28 cellular contexts compared by ENCODE assay signal in the genomic region with DNA sequence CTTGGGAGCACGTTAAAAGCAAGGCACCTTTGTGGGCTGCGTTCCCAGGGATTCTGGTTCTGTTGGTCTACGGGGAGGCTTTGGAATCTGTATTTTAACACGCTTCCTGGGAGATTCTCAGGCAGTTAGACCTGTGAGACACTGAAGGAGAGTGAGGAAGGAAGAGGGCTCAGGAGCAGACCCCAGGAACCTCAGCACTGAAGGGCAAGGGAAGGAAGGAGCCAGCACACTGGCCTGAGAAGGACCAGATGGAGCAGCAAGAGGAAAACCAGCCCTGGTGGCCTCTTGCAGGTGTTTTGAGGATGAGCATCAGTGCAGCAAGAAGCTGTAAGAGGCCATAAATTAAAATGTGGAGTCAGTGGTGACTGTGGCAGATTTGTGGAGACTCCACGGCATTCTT.
"Had no signal": no experiment of that assay in that cellular context is flagged by ENCODE, and none has a peak within 500 bp of the region (broad histone marks: within the 10 kb centered on the region; RNA-seq: fewer than 3 reads in every experiment).

No MANE protein-coding gene starts in this region.

- H3K36me3 Mint-ChIP-seq: mesothelial cell of epicardium; natural killer cell treated with Interleukin-12 subunit alpha and Interleukin-12 subunit beta and Interleukin-15 and Interleukin-18, amount 100 ng/mL, for 72 hours; neural progenitor cell; stimulated activated memory B cell treated with anti-CD40 and anti-IgM and Interleukin-4, amounts not matched to agents 10 μg/mL and 1 μg/mL and 100 μg/mL, for 72 hours had no signal

- H3K4me2 ChIP-seq: neural progenitor cell had no signal

- H3K27ac ChIP-seq: colonic mucosa, epithelial cell of prostate, gastrocnemius medialis, lower lobe of right lung, neural progenitor cell, psoas muscle, sigmoid colon, testis, tibial artery, upper lobe of left lung, uterus had no signal

- H3K9me3 Mint-ChIP-seq: dendritic cell treated with granulocyte-macrophage colony-stimulating factor and Interleukin-4, amounts not matched to agents 40 ng/mL and 50 ng/mL, for 4 days; mesothelial cell of epicardium; naive B cell; natural killer cell treated with Interleukin-12 subunit alpha and Interleukin-12 subunit beta and Interleukin-15 and Interleukin-18, amount 100 ng/mL, for 72 hours; neural progenitor cell; stimulated activated memory B cell treated with anti-CD40 and anti-IgM and Interleukin-4, amounts not matched to agents 10 μg/mL and 1 μg/mL and 100 μg/mL, for 72 hours had no signal

- FAIRE-seq: kidney had no signal

- ATAC-seq: esophagus mucosa; gastrocnemius medialis; left cardiac atrium; left ventricle myocardium superior; lower lobe of right lung; mucosa of descending colon; psoas muscle; right cardiac atrium; stimulated activated memory B cell treated with anti-CD40 and anti-IgM and Interleukin-4, amounts not matched to agents 10 μg/mL and 1 μg/mL and 100 μg/mL, for 72 hours; stimulated activated naive CD8-positive, alpha-beta T cell treated with anti-CD3 and anti-CD28 coated beads, Interleukin-15, Interleukin-2, amounts not matched to agents 100 U/mL and 50 U/mL, for 24 hours had no signal

- H3K27me3 ChIP-seq: gastrocnemius medialis, neural progenitor cell, sigmoid colon, testis, tibial artery, upper lobe of left lung, uterus had no signal

- H3K9ac ChIP-seq: neural progenitor cell had no signal

- H3K4me3 Mint-ChIP-seq: dendritic cell treated with granulocyte-macrophage colony-stimulating factor and Interleukin-4, amounts not matched to agents 40 ng/mL and 50 ng/mL, for 4 days; endodermal cell; mesothelial cell of epicardium; naive B cell; natural killer cell treated with Interleukin-12 subunit alpha and Interleukin-12 subunit beta and Interleukin-15 and Interleukin-18, amount 100 ng/mL, for 72 hours; neural progenitor cell; stimulated activated memory B cell treated with anti-CD40 and anti-IgM and Interleukin-4, amounts not matched to agents 10 μg/mL and 1 μg/mL and 100 μg/mL, for 72 hours had no signal

- H3K27ac Mint-ChIP-seq: dendritic cell treated with granulocyte-macrophage colony-stimulating factor and Interleukin-4, amounts not matched to agents 40 ng/mL and 50 ng/mL, for 4 days; endodermal cell; mesothelial cell of epicardium; natural killer cell treated with Interleukin-12 subunit alpha and Interleukin-12 subunit beta and Interleukin-15 and Interleukin-18, amount 100 ng/mL, for 72 hours; neural progenitor cell; stimulated activated memory B cell treated with anti-CD40 and anti-IgM and Interleukin-4, amounts not matched to agents 10 μg/mL and 1 μg/mL and 100 μg/mL, for 72 hours had no signal

- DNase-seq: colonic mucosa; effector CD8-positive, alpha-beta T cell; endodermal cell; foreskin fibroblast; gastrocnemius medialis; kidney; left cardiac atrium; left ventricle myocardium superior; lower lobe of right lung; mucosa of descending colon; naive B cell; psoas muscle; right cardiac atrium; sigmoid colon; stimulated activated CD4-positive, alpha-beta T cell treated with anti-CD3 and anti-CD28 coated beads, Interleukin-4, amount 100 ng/mL, for 24 hours; stimulated activated naive CD8-positive, alpha-beta T cell treated with anti-CD3 and anti-CD28 coated beads, Interleukin-15, Interleukin-2, amounts not matched to agents 100 U/mL and 50 U/mL, for 24 hours; substantia nigra; testis; uterus had no signal

- H2AFZ ChIP-seq: neural progenitor cell had no signal

- H3K9me3 ChIP-seq: colonic mucosa, gastrocnemius medialis, lower lobe of right lung, mucosa of descending colon, psoas muscle, sigmoid colon, testis, tibial artery, upper lobe of left lung, uterus had no signal
